In the genomic region with DNA sequence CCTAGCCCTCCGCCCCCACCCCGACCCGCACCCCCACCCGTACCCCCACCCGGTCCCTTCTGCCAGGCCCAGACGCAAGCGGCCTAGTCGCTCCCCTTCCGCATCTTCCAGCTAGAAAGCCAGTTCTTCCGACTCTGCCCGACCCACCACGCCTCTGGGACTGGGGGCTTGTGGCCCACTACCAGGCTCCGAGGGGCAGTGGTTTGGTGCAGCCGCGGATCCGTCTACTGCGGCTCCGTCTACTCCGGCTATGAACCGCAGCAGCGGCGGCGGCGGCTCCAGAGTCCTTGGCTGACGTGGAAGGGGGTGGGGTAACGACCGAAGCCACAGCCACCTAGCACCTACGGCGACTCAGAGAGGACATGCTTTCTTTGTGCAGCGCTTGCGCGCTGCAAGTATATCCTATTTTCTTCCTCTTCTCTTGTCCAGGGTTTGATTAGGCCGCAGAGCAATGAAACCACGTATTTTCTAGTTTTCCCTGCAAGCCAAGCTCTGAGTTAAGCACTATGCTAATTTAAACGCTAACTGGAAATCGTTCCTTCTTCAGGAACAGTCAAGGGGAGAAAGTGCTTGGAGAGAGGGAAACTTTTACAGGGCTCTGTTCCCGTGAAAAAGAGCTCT, we compare ENCODE assay signal across 8 cellular contexts. TPM values are rescaled to one million over a fixed set of nuclear protein-coding genes. Genes with fewer than 3 reads are reported as not detected.
DNase-seq lines count a peak whose midpoint lies in the region; ATAC-seq, FAIRE-seq and TF ChIP-seq lines count a peak whose summit lies in the region.

A gene with protein sequence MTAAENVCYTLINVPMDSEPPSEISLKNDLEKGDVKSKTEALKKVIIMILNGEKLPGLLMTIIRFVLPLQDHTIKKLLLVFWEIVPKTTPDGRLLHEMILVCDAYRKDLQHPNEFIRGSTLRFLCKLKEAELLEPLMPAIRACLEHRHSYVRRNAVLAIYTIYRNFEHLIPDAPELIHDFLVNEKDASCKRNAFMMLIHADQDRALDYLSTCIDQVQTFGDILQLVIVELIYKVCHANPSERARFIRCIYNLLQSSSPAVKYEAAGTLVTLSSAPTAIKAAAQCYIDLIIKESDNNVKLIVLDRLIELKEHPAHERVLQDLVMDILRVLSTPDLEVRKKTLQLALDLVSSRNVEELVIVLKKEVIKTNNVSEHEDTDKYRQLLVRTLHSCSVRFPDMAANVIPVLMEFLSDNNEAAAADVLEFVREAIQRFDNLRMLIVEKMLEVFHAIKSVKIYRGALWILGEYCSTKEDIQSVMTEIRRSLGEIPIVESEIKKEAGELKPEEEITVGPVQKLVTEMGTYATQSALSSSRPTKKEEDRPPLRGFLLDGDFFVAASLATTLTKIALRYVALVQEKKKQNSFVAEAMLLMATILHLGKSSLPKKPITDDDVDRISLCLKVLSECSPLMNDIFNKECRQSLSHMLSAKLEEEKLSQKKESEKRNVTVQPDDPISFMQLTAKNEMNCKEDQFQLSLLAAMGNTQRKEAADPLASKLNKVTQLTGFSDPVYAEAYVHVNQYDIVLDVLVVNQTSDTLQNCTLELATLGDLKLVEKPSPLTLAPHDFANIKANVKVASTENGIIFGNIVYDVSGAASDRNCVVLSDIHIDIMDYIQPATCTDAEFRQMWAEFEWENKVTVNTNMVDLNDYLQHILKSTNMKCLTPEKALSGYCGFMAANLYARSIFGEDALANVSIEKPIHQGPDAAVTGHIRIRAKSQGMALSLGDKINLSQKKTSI (minus strand): TSS at position 252 of the 621 bp plus-strand sequence. CDS start 883 bp downstream, outside the sequence.

- DNase-seq in AG04449 (ENCODE audit: low read depth, low spot score) (peak; percentile 74), NCI-H2227 treated with DMSO at 0.1 percent for 48 hours (lab: John Stamatoyannopoulos, UW) (peak; percentile 92), bronchial epithelial cell (ENCODE audit: low read depth) (peak; percentile 88), inferior parietal cortex (ENCODE audit: extremely low spot score) (peak; percentile 93)
- DNase-seq in stimulated activated CD4-positive, alpha-beta T cell treated with anti-CD3 and anti-CD28 coated beads, Interleukin-12 subunit alpha, Interleukin-12 subunit beta, amount 100 ng/mL, for 24 hours (ENCODE audit: low read depth in 2 of 2): peak; percentile 82 to 90

- CTCF ChIA-PET in AG04449 (lab: Yijun Ruan, JAX): interaction anchor here (1.2 to 1.6 kb wide), 3 partner anchors 21 to 44 kb away, joined by 3 to 5 read pairs (median 3); a partner anchor contains a TSS

- no peaks in the 10 kb centered on the region for H3K27me3 ChIP-seq in bronchial epithelial cell (ENCODE audit: control insufficient read depth, insufficient read depth, low read length)

- peak within 1 kb of the TSS; percentile 94 for H3K4me3 ChIP-seq in AG04449 (ENCODE audit: low read depth, low read length)
- H3K4me3 ChIP-seq in WI38 (ENCODE audit: low read depth, low read length): peak within 1 kb of the TSS; percentile 94
- H3K4me3 ChIP-seq in bronchial epithelial cell (ENCODE audit: low read depth, low read length): peak within 1 kb of the TSS; percentile 82

- peaks cover 1% of the 10 kb centered on the region for H3K36me3 ChIP-seq in bronchial epithelial cell (ENCODE audit: control insufficient read depth, insufficient read depth, low read length)

- ATAC-seq in GM18907 (IDR thresholded peaks at IDR 0.05; ENCODE audit: unreplicated experiment): peak; percentile 85
- peak; percentile 89 for ATAC-seq in HG03159 (IDR thresholded peaks at IDR 0.05; ENCODE audit: unreplicated experiment)

- TF ChIP-seq CTCF in AG04449 (IDR thresholded peaks at IDR 0.05; ENCODE audit: insufficient read depth, low read length, missing control alignments) (no peak), WI38 (IDR thresholded peaks at IDR 0.05; ENCODE audit: low read depth, low read length) (no peak), bronchial epithelial cell (IDR thresholded peaks at IDR 0.05; ENCODE audit: insufficient read depth, low read length, severe bottlenecking) (no peak)

- no peak for FAIRE-seq in bronchial epithelial cell (lab: Jason Lieb, UNC)

- POLR2A ChIA-PET in AG04449 (lab: Yijun Ruan, JAX): interaction anchor here (0.5 to 1.3 kb wide), 6 partner anchors 15 to 1665 kb away, joined by 3 to 7 read pairs (median 3); a partner anchor contains a TSS

RNA-seq across cellular contexts. Expression of the gene that starts here (rescaled TPM):
- total RNA-seq in bronchial epithelial cell: 192 and 273 TPM in 2 replicates

Comparison
In these comparisons a context has a peak if more than half of its experiments do, and no peak if none do; other contexts are left out.
1. Peak in every context shown above with its lines: DNase-seq, ATAC-seq and H3K4me3 ChIP-seq.